Comparison of ENCODE assay signal across 10 cellular contexts in genomic region chr7:138935438-138936079, GRCh38. TPM values are rescaled to one million over a fixed set of nuclear protein-coding genes. Genes with fewer than 3 reads are reported as not detected.
A peak's percentile ranks its signal among the peaks of the same experiment; 100 is the strongest.
DNase-seq lines count a peak whose midpoint lies in the region; ATAC-seq and TF ChIP-seq lines count a peak whose summit lies in the region.
"Had no signal": no experiment of that assay in that cellular context is flagged by ENCODE, and none has a peak within 500 bp of the region (broad histone marks: within the 10 kb centered on the region; RNA-seq: fewer than 3 reads in every experiment).

No MANE protein-coding gene starts in this region.

- no peak overlapping the region for H2BK12ac ChIP-seq in mesenchymal stem cell (ENCODE audit: low read length in 2 of 2)

- in situ Hi-C loops in Caki2 (cut with HindIII; ENCODE audit: low pct_unique_long_range_greater_than_20kb, low sequenced_read_pairs): no loop called here
- in situ Hi-C loops in mammary epithelial cell (cut with MboI; ENCODE audit: low sequenced_read_pairs in 2 of 2): no loop called here

- no peak overlapping the region for H2BK120ac ChIP-seq in mesenchymal stem cell (ENCODE audit: low read depth, low read length)

- H3K4me3 ChIP-seq in mammary epithelial cell (replicated peaks in 1 of 3; ENCODE audit: insufficient read depth in 1 of 3, low read depth in 2 of 3, low read length in 3 of 3): peak overlapping the region in 1 of 3 experiments; percentile 9
- H3K4me3 ChIP-seq in mesenchymal stem cell (ENCODE audit: insufficient read depth in 1 of 2, low read depth in 1 of 2, low read length in 2 of 2): peak overlapping the region in 1 of 2 experiments; percentile 28
- H3K4me3 ChIP-seq: SK-N-MC, upper lobe of left lung had no signal

- H3K4me2 ChIP-seq in mammary epithelial cell (ENCODE audit: insufficient read depth, low read depth, low read length): peak overlapping the region; percentile 67
- H3K4me2 ChIP-seq in mesenchymal stem cell (ENCODE audit: low read length, poor library complexity, severe bottlenecking): no peak overlapping the region

- peak overlapping the region in 1 of 2 experiments; percentile 1 for H3K18ac ChIP-seq in mesenchymal stem cell (ENCODE audit: low read depth in 1 of 2, low read length in 2 of 2)

- no peak overlapping the region for H3K14ac ChIP-seq in mesenchymal stem cell (ENCODE audit: low read length in 2 of 2)

- H2BK15ac ChIP-seq in mesenchymal stem cell (ENCODE audit: low read depth, poor library complexity, severe bottlenecking): no peak overlapping the region

- DNase-seq in Caki2 (ENCODE audit: low read depth) (peak; percentile 69), NCI-H2171 (lab: John Stamatoyannopoulos, UW) (peak; percentile 81), mammary epithelial cell (peak; percentile 79), mesenchymal stem cell (peak; percentile 84), GOT3 (lab: John Stamatoyannopoulos, UW) (no peak), natural killer cell (no peak), NOMO-1 treated with DMSO at 0.1 percent for 48 hours (lab: John Stamatoyannopoulos, UW; ENCODE audit: unreplicated experiment) (no peak)
- no peak for DNase-seq in stimulated activated CD4-positive, alpha-beta T cell treated with anti-CD3 and anti-CD28 coated beads, Interleukin-4, amount 100 ng/mL, for 4 hours
- DNase-seq: upper lobe of left lung had no signal

- H3K4ac ChIP-seq in mesenchymal stem cell (ENCODE audit: low read depth in 1 of 2, low read length in 2 of 2): no peak overlapping the region

- H4K8ac ChIP-seq in mesenchymal stem cell (ENCODE audit: low read length): no peak overlapping the region

- no peaks in the 10 kb centered on the region for H4K20me1 ChIP-seq in mammary epithelial cell (ENCODE audit: insufficient read depth, low read length)

- CTCF ChIA-PET in mammary epithelial cell (lab: Charles Lee; ENCODE audit: low non-redundant PET): interaction anchor here (0.7 kb wide), 2 partner anchors 49 to 50 kb away, joined by 3 read pairs; no protein-coding TSS in a partner anchor

- dilution Hi-C loops in mammary epithelial cell (cut with HindIII; ENCODE audit: low sequenced_read_pairs): no loop called here

- H3K36me3 Mint-ChIP-seq in natural killer cell: no peaks in the 10 kb centered on the region

- H4K91ac ChIP-seq in mesenchymal stem cell (ENCODE audit: low read length): no peak overlapping the region

- H3K4me1 ChIP-seq in mammary epithelial cell (ENCODE audit: insufficient read depth, low read length) (peaks cover 32% of the 10 kb centered on the region), mesenchymal stem cell (ENCODE audit: control insufficient read depth, insufficient read depth, low read depth, low read length) (peaks cover 3% of the 10 kb centered on the region)

- H3K27ac ChIP-seq in mammary epithelial cell (ENCODE audit: insufficient read depth, low read depth, low read length): peak overlapping the region; percentile 86
- H3K27ac ChIP-seq in mesenchymal stem cell (ENCODE audit: low read length, poor library complexity, severe bottlenecking): no peak overlapping the region
- H3K27ac ChIP-seq: SK-N-MC had no signal

- no peak overlapping the region for H3K23ac ChIP-seq in mesenchymal stem cell (ENCODE audit: low read length in 2 of 2)

- H3K9ac ChIP-seq in mammary epithelial cell (ENCODE audit: insufficient read depth, low read length) (peak overlapping the region; percentile 39), mesenchymal stem cell (ENCODE audit: low read length) (peak overlapping the region; percentile 73)

- intact Hi-C loops in mammary epithelial cell (cut with micrococcal nuclease) (no loop called here), natural killer cell (cut with micrococcal nuclease) (loop anchor here (2.0 kb wide), 1 partner anchor 19 kb away; no protein-coding TSS in a partner anchor)

- peaks cover 6% of the 10 kb centered on the region for H3K79me2 ChIP-seq in mammary epithelial cell (ENCODE audit: insufficient read depth, low read length)

- WGBS in mammary epithelial cell (ENCODE audit: low coverage, missing lambda C conversion rate): 25% methylated on average over 7 of the region's 7 CpGs
- WGBS in mesenchymal stem cell: 50% methylated on average over 7 of the region's 7 CpGs

- no peaks in the 10 kb centered on the region for H3K9me3 Mint-ChIP-seq in natural killer cell

- ATAC-seq in natural killer cell: no peak

- peaks cover 9 to 16% of the 10 kb centered on the region in 2 donors for H3K27me3 Mint-ChIP-seq in natural killer cell (ENCODE audit: low read depth in 2 of 2)

- H3K4me3 Mint-ChIP-seq in natural killer cell: no peak overlapping the region

- H3K27me3 ChIP-seq in mammary epithelial cell (ENCODE audit: insufficient read depth, low read length) (no peaks in the 10 kb centered on the region), mesenchymal stem cell (ENCODE audit: control insufficient read depth in 1 of 2, insufficient read depth in 1 of 2, low read length in 2 of 2) (no peaks in the 10 kb centered on the region)
- H3K27me3 ChIP-seq: upper lobe of left lung had no signal

- H3K36me3 ChIP-seq in mammary epithelial cell (ENCODE audit: insufficient read depth, low read length): no peaks in the 10 kb centered on the region
- H3K36me3 ChIP-seq in mesenchymal stem cell (ENCODE audit: control insufficient read depth in 1 of 2, insufficient read depth in 2 of 2, low read depth in 1 of 2, low read length in 2 of 2): no peaks in the 10 kb centered on the region
- H3K36me3 ChIP-seq: upper lobe of left lung had no signal

- H3K79me1 ChIP-seq in mesenchymal stem cell (replicated peaks; ENCODE audit: low read length, poor library complexity, severe bottlenecking): peaks cover 14% of the 10 kb centered on the region

- H3K9me3 ChIP-seq in mammary epithelial cell (replicated peaks; ENCODE audit: insufficient read depth, low read length) (no peaks in the 10 kb centered on the region), mesenchymal stem cell (ENCODE audit: control insufficient read depth, low read length) (no peaks in the 10 kb centered on the region)
- H3K9me3 ChIP-seq: upper lobe of left lung had no signal

- H3K27ac Mint-ChIP-seq in natural killer cell: no peak overlapping the region

- no peak overlapping the region for H2BK5ac ChIP-seq in mesenchymal stem cell (ENCODE audit: low read depth, low read length, poor library complexity, severe bottlenecking)

- no peaks in the 10 kb centered on the region for H3K4me1 Mint-ChIP-seq in natural killer cell

- no peak overlapping the region for H2AK5ac ChIP-seq in mesenchymal stem cell (ENCODE audit: low read length, severe bottlenecking)

- TF ChIP-seq CTCF in mammary epithelial cell (conservative IDR thresholded peaks at IDR 0.05 in 1 of 2, IDR thresholded peaks at IDR 0.05 in 1 of 2; ENCODE audit: extremely low read depth in 1 of 2, insufficient read depth in 1 of 2, low read depth in 1 of 2, low read length in 2 of 2): no peak
- TF ChIP-seq CTCF in natural killer cell (IDR thresholded peaks at IDR 0.05): no peak

- no peak overlapping the region for H2AFZ ChIP-seq in mammary epithelial cell (ENCODE audit: low read depth, low read length)
- H2AFZ ChIP-seq in mesenchymal stem cell (ENCODE audit: low read depth, low read length): no peak overlapping the region

- BruUV-seq in mammary epithelial cell (replicated peaks; lab: Mats Ljungman, UMichigan): no TSS peak

RNA-seq across cellular contexts. Expression of gene KIAA1549, which starts 45.6 kb away (rescaled TPM):
- 0.58 and 1.6 TPM in 2 replicates for total RNA-seq in Caki2 (2014; rRNA removed; shearing (Covaris generic); ENCODE audit: low replicate concordance)
- total RNA-seq in mammary epithelial cell (1 to 10 TPM; 3.8 to 7.7 TPM), natural killer cell (under 1 TPM; 0.08 to 0.09 (median 0.09) TPM)
- polyA plus RNA-seq in mammary epithelial cell: 2.4 TPM
- 11.8 TPM for polyA minus RNA-seq in mammary epithelial cell
- 2.9 TPM for polyA plus RNA-seq in mesenchymal stem cell (2013, experiment 1 of 2)
- polyA plus RNA-seq in mesenchymal stem cell (2013, experiment 2 of 2): 2.5 TPM

Comparison
In these comparisons a context has a peak if more than half of its experiments do, and no peak if none do; other contexts are left out.
1. DNase-seq: peak in Caki2 (single experiment), NCI-H2171 (single experiment), mammary epithelial cell (single experiment) and mesenchymal stem cell (single experiment); none in stimulated activated CD4-positive, alpha-beta T cell treated with anti-CD3 and anti-CD28 coated beads, Interleukin-4, amount 100 ng/mL, for 4 hours (0 of 2), GOT3 (single experiment), natural killer cell (single experiment) and NOMO-1 treated with DMSO at 0.1 percent for 48 hours (single experiment).